ENCODE assay signal across 8 cellular contexts in the genomic region with DNA sequence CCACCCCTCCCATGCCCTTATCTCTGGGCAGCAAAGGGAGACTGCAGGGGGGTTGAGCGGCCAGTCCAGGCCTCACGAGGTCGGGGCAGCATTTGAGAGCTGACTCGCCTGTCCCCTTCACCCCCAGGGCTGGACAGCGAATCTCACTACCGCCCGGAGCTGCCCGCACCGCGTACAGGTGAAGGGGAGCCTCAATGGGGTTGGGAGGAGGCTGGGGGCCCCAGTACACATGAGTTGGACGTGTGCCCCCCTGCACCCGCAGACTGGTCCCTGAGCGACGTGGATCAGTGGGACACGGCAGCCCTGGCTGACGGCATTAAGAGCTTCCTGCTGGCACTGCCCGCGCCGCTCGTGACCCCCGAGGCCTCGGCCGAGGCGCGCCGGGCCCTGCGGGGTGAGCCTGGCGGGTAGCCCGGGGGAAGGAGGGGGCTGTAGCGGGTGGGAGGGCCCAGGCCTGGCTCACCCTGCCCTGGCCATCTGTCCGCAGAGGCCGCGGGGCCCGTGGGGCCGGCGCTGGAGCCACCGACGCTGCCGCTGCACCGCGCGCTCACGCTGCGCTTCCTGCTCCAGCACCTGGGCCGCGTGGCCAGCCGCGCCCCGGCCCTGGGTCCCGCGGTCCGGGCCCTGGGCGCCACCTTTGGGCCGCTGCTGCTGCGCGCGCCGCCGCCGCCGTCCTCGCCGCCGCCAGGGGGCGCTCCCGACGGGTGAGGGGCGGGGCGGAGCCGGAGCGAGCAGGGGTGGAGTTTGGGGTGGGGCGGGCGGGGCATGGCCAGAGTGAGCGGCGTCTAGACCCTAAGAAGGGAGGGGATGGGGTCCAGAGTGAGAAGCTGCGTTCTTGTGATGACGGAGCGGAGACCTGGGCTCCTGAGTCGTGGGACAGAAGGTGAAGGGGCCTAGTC. TPM values are rescaled to one million over a fixed set of nuclear protein-coding genes. Genes with fewer than 3 reads are reported as not detected.
DNase-seq lines count a peak whose midpoint lies in the region; ATAC-seq and TF ChIP-seq lines count a peak whose summit lies in the region.

No MANE protein-coding gene starts in this region.

- TF ChIP-seq CTCF in BE2C (IDR thresholded peaks at IDR 0.05; ENCODE audit: low read depth, low read length) (peak; percentile 27; the same call in 1 of the 2 replicates), right atrium auricular region (IDR thresholded peaks at IDR 0.05) (peak; percentile 69 to 85)

- H3K36me3 ChIP-seq in BE2C: peaks cover 49% of the 10 kb centered on the region
- H3K36me3 ChIP-seq in adipocyte (ENCODE audit: control insufficient read depth, insufficient read depth, low read length, severe bottlenecking): peaks cover 28% of the 10 kb centered on the region
- H3K36me3 ChIP-seq in right atrium auricular region: peaks cover 20% of the 10 kb centered on the region

- intact Hi-C loops in sciatic nerve (cut with DNase I): loop anchor here (10.0 kb wide), 1 partner anchor 46 kb away; no protein-coding TSS in a partner anchor

- DNase-seq in BE2C (peak; percentile 82), SKM-1 (lab: John Stamatoyannopoulos, UW; ENCODE audit: unreplicated experiment) (peak; percentile 42), adipocyte (ENCODE audit: low read depth) (peak; percentile 84), right atrium auricular region (ENCODE audit: low spot score) (no peak), sciatic nerve (ENCODE audit: low spot score) (peak; percentile 83)

- ATAC-seq in GM18907 (IDR thresholded peaks at IDR 0.05; ENCODE audit: unreplicated experiment) (peak; percentile 52), HG03521 (IDR thresholded peaks at IDR 0.05; ENCODE audit: unreplicated experiment) (peak; percentile 74), sciatic nerve (peak; percentile 57), HG02840 (IDR thresholded peaks at IDR 0.05; ENCODE audit: low FRiP score, unreplicated experiment) (no peak)

- H3K9ac ChIP-seq in adipocyte (ENCODE audit: low read length): peak overlapping the region; percentile 66

- peak overlapping the region; percentile 84 to 87 for H3K27ac ChIP-seq in right atrium auricular region

- H3K4me3 ChIP-seq in BE2C (ENCODE audit: low read depth, low read length) (peak overlapping the region; percentile 44), adipocyte (ENCODE audit: low read length) (peak overlapping the region; percentile 74), right atrium auricular region (peak overlapping the region; percentile 31 to 51)

- H3K9me3 ChIP-seq in BE2C (no peaks in the 10 kb centered on the region), adipocyte (ENCODE audit: control insufficient read depth, low read length) (no peaks in the 10 kb centered on the region), right atrium auricular region (no peaks in the 10 kb centered on the region)

- H3K27me3 ChIP-seq in BE2C: no peaks in the 10 kb centered on the region
- no peaks in the 10 kb centered on the region for H3K27me3 ChIP-seq in adipocyte (replicated peaks; ENCODE audit: control insufficient read depth, insufficient read depth, low read length)
- no peaks in the 10 kb centered on the region for H3K27me3 ChIP-seq in right atrium auricular region

- H3K4me1 ChIP-seq in BE2C: peaks cover 20% of the 10 kb centered on the region
- peaks cover 21% of the 10 kb centered on the region for H3K4me1 ChIP-seq in adipocyte (ENCODE audit: control insufficient read depth, insufficient read depth, low read length)
- H3K4me1 ChIP-seq in right atrium auricular region: peaks cover 0 to 35% of the 10 kb centered on the region in 2 donors

RNA-seq across cellular contexts. Expression of gene PIK3R2, which starts 8.1 kb away (rescaled TPM):
- polyA plus RNA-seq in BE2C (2012; ENCODE audit: insufficient read depth, insufficient read length, low read depth): 181 TPM
- total RNA-seq in right atrium auricular region (10 to 100 TPM; 18.7 to 19.0 TPM), sciatic nerve (19.5 TPM)

RNA-seq across cellular contexts. Expression of gene IFI30, which starts 12.6 kb away (rescaled TPM):
- polyA plus RNA-seq in BE2C (2012; ENCODE audit: insufficient read depth, insufficient read length, low read depth): 12.4 TPM
- total RNA-seq in right atrium auricular region: 10 to 100 TPM in 1 of 2 donors, 1 to 10 TPM in 1; 8.1 to 43.2 TPM
- total RNA-seq in sciatic nerve: 82.2 TPM

RNA-seq across cellular contexts. Expression of gene MPV17L2, which starts 32.0 kb away (rescaled TPM):
- 62.0 TPM for polyA plus RNA-seq in BE2C (2012; ENCODE audit: insufficient read depth, insufficient read length, low read depth)
- 10 to 100 TPM; 28.3 to 40.8 TPM for total RNA-seq in right atrium auricular region
- total RNA-seq in sciatic nerve: 9.2 TPM

RNA-seq across cellular contexts. Expression of gene RAB3A, which starts 42.8 kb away (rescaled TPM):
- 137 TPM for polyA plus RNA-seq in BE2C (2012; ENCODE audit: insufficient read depth, insufficient read length, low read depth)
- total RNA-seq in right atrium auricular region (10 to 100 TPM in 1 of 2 donors, 1 to 10 TPM in 1; 8.6 to 27.0 TPM), sciatic nerve (2.9 TPM)
